In the genomic region with DNA sequence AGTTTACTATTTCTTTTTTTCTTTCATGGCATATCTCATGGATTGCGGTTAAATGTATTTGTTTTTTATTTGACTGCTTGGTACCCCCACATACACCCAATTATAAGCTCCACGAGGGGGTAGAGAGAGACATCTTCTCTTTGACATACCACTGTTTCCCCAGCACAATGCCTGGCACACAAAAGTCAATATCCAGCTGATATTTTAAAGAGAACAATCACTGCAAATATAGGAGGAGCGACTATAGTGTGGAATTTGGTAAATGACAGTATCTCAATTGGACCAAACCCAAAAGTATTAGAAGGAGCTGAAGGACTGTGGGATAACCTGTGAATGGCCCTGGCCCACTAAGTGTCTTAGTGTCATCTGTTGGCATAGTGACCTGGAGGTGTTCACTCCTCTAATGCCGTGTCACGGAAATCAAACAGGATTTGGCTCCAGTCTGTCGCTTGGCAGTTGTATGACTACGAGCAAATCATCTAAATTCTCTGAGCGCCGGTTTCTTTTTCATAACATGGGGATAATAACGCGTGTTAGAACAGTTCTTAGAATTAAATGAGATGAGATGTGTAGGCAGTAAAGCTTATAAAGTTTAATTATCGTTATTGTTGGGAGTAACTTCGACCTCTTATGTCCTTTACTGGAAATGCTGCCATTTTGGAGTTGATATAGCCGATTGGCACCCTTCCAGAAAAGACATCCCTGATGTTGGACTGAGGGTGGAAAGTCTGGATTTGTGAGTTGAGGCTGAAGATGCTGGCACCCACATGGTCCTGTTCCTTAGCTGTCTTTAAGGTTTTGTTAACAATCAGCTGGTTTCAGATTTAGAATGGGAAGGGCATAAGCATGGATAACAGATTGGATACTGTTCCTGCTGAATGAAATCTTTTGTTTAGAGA, we compare ENCODE assay signal across 15 cellular contexts.
DNase-seq lines count a peak whose midpoint lies in the region; ATAC-seq, FAIRE-seq and TF ChIP-seq lines count a peak whose summit lies in the region.
"Had no signal": no experiment of that assay in that cellular context is flagged by ENCODE, and none has a peak within 500 bp of the region (broad histone marks: within the 10 kb centered on the region; RNA-seq: fewer than 3 reads in every experiment).

No MANE protein-coding gene starts in this region.

- H3K9ac ChIP-seq in HepG2 (ENCODE audit: insufficient read depth, low read depth, low read length), result no peak overlapping the region

- H3K4me3 ChIP-seq in bronchial epithelial cell (ENCODE audit: low read depth, low read length) (no peak overlapping the region), HepG2 (replicated peaks in 1 of 3; ENCODE audit: insufficient read depth in 1 of 3, low read depth in 2 of 3, low read length in 3 of 3) (no peak overlapping the region)
- H3K4me3 ChIP-seq: ascending aorta had no signal

- TF ChIP-seq RAD21 in HepG2 (CRISPR knock-in tag; IDR thresholded peaks at IDR 0.05), result no peak

- no peak overlapping the region for H3K27ac ChIP-seq in HepG2 (ENCODE audit: extremely low read length, insufficient read depth, low read length)
- H3K27ac ChIP-seq: ascending aorta had no signal

- intact Hi-C loops in HepG2 (cut with micrococcal nuclease; ENCODE audit: unreplicated experiment), result no loop called here

- no peaks in the 10 kb centered on the region for H4K20me1 ChIP-seq in HepG2 (ENCODE audit: insufficient read depth, low read length)

- FAIRE-seq in bronchial epithelial cell (lab: Jason Lieb, UNC), result no peak
- FAIRE-seq in HepG2 (lab: Jason Lieb, UNC), result no peak
- FAIRE-seq: frontal cortex had no signal

- 89% methylated on average over 14 of the region's 14 CpGs for WGBS in HepG2 (ENCODE audit: low lambda C conversion rate)

- no peak for TF ChIP-seq EP300 in HepG2 (IDR thresholded peaks at IDR 0.05; ENCODE audit: low read depth in 2 of 2, low read length in 2 of 2)
- no peak for TF ChIP-seq EP300 in HepG2 (CRISPR knock-in tag; IDR thresholded peaks at IDR 0.05; ENCODE audit: borderline replicate concordance)

- TF ChIP-seq POLR2A in HepG2 (IDR thresholded peaks at IDR 0.05; ENCODE audit: insufficient read depth in 1 of 2, low read depth in 2 of 2, low read length in 2 of 2), result no peak

- no TSS peak for BruUV-seq in HepG2 (replicated peaks; lab: Mats Ljungman, UMichigan)

- H3K27me3 ChIP-seq in bronchial epithelial cell (ENCODE audit: control insufficient read depth, insufficient read depth, low read length), result no peaks in the 10 kb centered on the region
- H3K27me3 ChIP-seq in HepG2 (ENCODE audit: control insufficient read depth in 1 of 2, insufficient read depth in 2 of 2, low read length in 2 of 2), result no peaks in the 10 kb centered on the region
- H3K27me3 ChIP-seq: ascending aorta had no signal

- H3K4me2 ChIP-seq in HepG2 (ENCODE audit: low read depth, low read length), result no peak overlapping the region

- POLR2A ChIA-PET in HepG2 (lab: Yijun Ruan, JAX), result interaction anchor here (1.2 kb wide), 1 partner anchor 13 kb away, joined by 6 read pairs; no protein-coding TSS in a partner anchor

- CTCF ChIA-PET in HepG2 (lab: Yijun Ruan, JAX; ENCODE audit: low intra/inter-chr PET ratio, low total read pairs), result no interaction called here

- no peak overlapping the region for H2AFZ ChIP-seq in HepG2 (ENCODE audit: low read length)

- peaks cover 26% of the 10 kb centered on the region for H3K79me2 ChIP-seq in HepG2 (ENCODE audit: insufficient read depth, low read length)

- H3K9me3 ChIP-seq in HepG2 (ENCODE audit: low read length), result no peaks in the 10 kb centered on the region
- H3K9me3 ChIP-seq: ascending aorta had no signal

- ATAC-seq in HepG2, result no peak
- no peak for ATAC-seq in GM21381 (IDR thresholded peaks at IDR 0.05; ENCODE audit: unreplicated experiment)

- H3K4me1 ChIP-seq in HepG2 (ENCODE audit: insufficient read depth, low read length), result peaks cover 93% of the 10 kb centered on the region
- H3K4me1 ChIP-seq: ascending aorta had no signal

- TF ChIP-seq CTCF in bronchial epithelial cell (IDR thresholded peaks at IDR 0.05; ENCODE audit: insufficient read depth, low read length, severe bottlenecking), result no peak
- TF ChIP-seq CTCF in HepG2 (CRISPR knock-in tag; IDR thresholded peaks at IDR 0.05), result no peak

- in situ Hi-C loops in HepG2 (cut with HindIII; ENCODE audit: extremely low pct_ligation_motif_present, low pct_unique_long_range_greater_than_20kb), result no loop called here

- H3K36me3 ChIP-seq in bronchial epithelial cell (ENCODE audit: control insufficient read depth, insufficient read depth, low read length) (no peaks in the 10 kb centered on the region), HepG2 (replicated peaks in 1 of 2; ENCODE audit: control insufficient read depth in 1 of 2, insufficient read depth in 2 of 2, low read length in 2 of 2) (no peaks in the 10 kb centered on the region)

- DNase-seq in DMS79 treated with DMSO at 0.1 percent for 48 hours (lab: John Stamatoyannopoulos, UW), result peak; percentile 92
- peak; percentile 25 for DNase-seq in NCI-H2227 (lab: John Stamatoyannopoulos, UW; ENCODE audit: unreplicated experiment)
- peak; percentile 70 for DNase-seq in bronchial epithelial cell (ENCODE audit: low read depth)
- no peak for DNase-seq in HepG2 (ENCODE audit: low spot score)
- DNase-seq in SKM-1 treated with dmso at 0.1 percent for 144 hours (lab: John Stamatoyannopoulos, UW; ENCODE audit: unreplicated experiment), result no peak
- DNase-seq in NCI-H128 (lab: John Stamatoyannopoulos, UW; ENCODE audit: unreplicated experiment), result no peak
- DNase-seq in Ammon's horn (ENCODE audit: low spot score), result no peak
- DNase-seq: activated gamma-delta T cell, AML-193, HCEC 1CT, midbrain, NCI-H1694 treated with DMSO at 0.1 percent for 48 hours had no signal

TF ChIP-seq in HepG2, 621 proteins besides CTCF, POLR2A, EP300 and RAD21:
- TF ChIP-seq SMAD9 (CRISPR knock-in tag; IDR thresholded peaks at IDR 0.05) (no peak), GZF1 (CRISPR knock-in tag; IDR thresholded peaks at IDR 0.05) (peak; percentile 92; the same call in 1 of the 2 replicates)

Comparison
In these comparisons a context has a peak if more than half of its experiments do, and no peak if none do; other contexts are left out.
1. DNase-seq: peak in DMS79 treated with DMSO at 0.1 percent for 48 hours (single experiment), NCI-H2227 (single experiment) and bronchial epithelial cell (single experiment); none in HepG2 (single experiment), SKM-1 treated with dmso at 0.1 percent for 144 hours (single experiment), NCI-H128 (single experiment) and Ammon's horn (single experiment).